ENCODE assay signal across 1 cellular context in genomic region chr6:127192911-127193503, GRCh38.
TF ChIP-seq lines count a peak whose summit lies in the region.

No MANE protein-coding gene starts in this region.

TF ChIP-seq in K562, 482 proteins besides CTCF, POLR2A, EP300 and RAD21 (continued from another document):
- TF ChIP-seq AFF1 (IDR thresholded peaks at IDR 0.05; ENCODE audit: low read depth in 1 of 2, partially characterized antibody in 2 of 2) (no peak), CEBPG (CRISPR knock-in tag; IDR thresholded peaks at IDR 0.05) (no peak), CEBPG (tag; conservative IDR thresholded peaks at IDR 0.05 in 1 of 2, IDR thresholded peaks at IDR 0.05 in 1 of 2) (peak in 1 of 2 experiments; percentile 51; a peak in 2 of 4 replicates), NFE2L1 (tag; IDR thresholded peaks at IDR 0.05; ENCODE audit: borderline replicate concordance, low read depth) (no peak), HMGXB4 (CRISPR knock-in tag; IDR thresholded peaks at IDR 0.05) (no peak), ELF2 (CRISPR knock-in tag; IDR thresholded peaks at IDR 0.05) (no peak)
